Comparison of ENCODE assay signal across 23 cellular contexts in genomic region chr11:125001073-125001764, GRCh38.
"Had no signal": no experiment of that assay in that cellular context is flagged by ENCODE, and none has a peak within 500 bp of the region (broad histone marks: within the 10 kb centered on the region; RNA-seq: fewer than 3 reads in every experiment).

No MANE protein-coding gene starts in this region.

- DNase-seq: activated CD4-positive, alpha-beta T cell treated with anti-CD3 and anti-CD28 coated beads for 36 hours; activated CD4-positive, CD25-positive, alpha-beta regulatory T cell; activated CD8-positive, alpha-beta memory T cell treated with anti-CD3 and anti-CD28 coated beads, Interleukin-2, amount 10 ng/mL, durations not matched to agents 7 days and 5 days; activated CD8-positive, alpha-beta T cell treated with anti-CD3 and anti-CD28 coated beads, Interleukin-2, amount 10 ng/mL, durations not matched to agents 7 days and 5 days; activated naive CD4-positive, alpha-beta T cell; activated T-cell treated with anti-CD3 and anti-CD28 coated beads, Interleukin-2, amount 50 U/mL, for 48 hours; body of pancreas; esophagus squamous epithelium; left cardiac atrium; left ventricle myocardium superior; ovary; stimulated activated CD4-positive, alpha-beta T cell treated with anti-CD3 and anti-CD28 coated beads, Interleukin-4, amount 100 ng/mL, for 24 hours; stimulated activated naive CD8-positive, alpha-beta T cell treated with anti-CD3 and anti-CD28 coated beads, Interleukin-15, amount 100 ng/mL, for 72 hours; substantia nigra had no signal

- ATAC-seq: activated CD4-positive, alpha-beta T cell treated with anti-CD3 and anti-CD28 coated beads for 36 hours; activated CD8-positive, alpha-beta memory T cell treated with anti-CD3 and anti-CD28 coated beads, Interleukin-2, amount 10 ng/mL, durations not matched to agents 7 days and 5 days; activated CD8-positive, alpha-beta T cell treated with anti-CD3 and anti-CD28 coated beads, Interleukin-2, amount 10 ng/mL, durations not matched to agents 7 days and 5 days; activated naive CD4-positive, alpha-beta T cell treated with anti-CD3 and anti-CD28 coated beads, Interleukin-2, amount 50 U/mL, for 72 hours; body of pancreas; gastroesophageal sphincter; left cardiac atrium; left ventricle myocardium superior; sciatic nerve; stimulated activated memory B cell treated with anti-CD40 and anti-IgM and Interleukin-4, amounts not matched to agents 10 μg/mL and 1 μg/mL and 100 μg/mL, for 72 hours; stimulated activated naive CD8-positive, alpha-beta T cell treated with anti-CD3 and anti-CD28 coated beads, Interleukin-15, amount 100 ng/mL, for 72 hours had no signal

- H3K27ac Mint-ChIP-seq: activated CD4-positive, alpha-beta T cell treated with anti-CD3 and anti-CD28 coated beads for 36 hours; activated CD8-positive, alpha-beta memory T cell treated with anti-CD3 and anti-CD28 coated beads, Interleukin-2, amount 10 ng/mL, durations not matched to agents 7 days and 5 days; activated CD8-positive, alpha-beta T cell treated with anti-CD3 and anti-CD28 coated beads, Interleukin-2, amount 10 ng/mL, durations not matched to agents 7 days and 5 days; activated naive CD4-positive, alpha-beta T cell treated with anti-CD3 and anti-CD28 coated beads, Interleukin-2, amount 50 U/mL, for 72 hours; progenitor cell of endocrine pancreas; stimulated activated memory B cell treated with anti-CD40 and anti-IgM and Interleukin-4, amounts not matched to agents 10 μg/mL and 1 μg/mL and 100 μg/mL, for 72 hours; stimulated activated naive CD8-positive, alpha-beta T cell treated with anti-CD3 and anti-CD28 coated beads, Interleukin-15, amount 100 ng/mL, for 72 hours; type B pancreatic cell had no signal

- H3K4me1 Mint-ChIP-seq: activated CD4-positive, alpha-beta T cell treated with anti-CD3 and anti-CD28 coated beads for 36 hours; activated CD8-positive, alpha-beta memory T cell treated with anti-CD3 and anti-CD28 coated beads, Interleukin-2, amount 10 ng/mL, durations not matched to agents 7 days and 5 days; stimulated activated memory B cell treated with anti-CD40 and anti-IgM and Interleukin-4, amounts not matched to agents 10 μg/mL and 1 μg/mL and 100 μg/mL, for 72 hours; stimulated activated naive CD8-positive, alpha-beta T cell treated with anti-CD3 and anti-CD28 coated beads, Interleukin-15, amount 100 ng/mL, for 72 hours had no signal

- H3K4me3 Mint-ChIP-seq: activated CD4-positive, alpha-beta T cell treated with anti-CD3 and anti-CD28 coated beads for 36 hours; activated CD8-positive, alpha-beta memory T cell treated with anti-CD3 and anti-CD28 coated beads, Interleukin-2, amount 10 ng/mL, durations not matched to agents 7 days and 5 days; activated CD8-positive, alpha-beta T cell treated with anti-CD3 and anti-CD28 coated beads, Interleukin-2, amount 10 ng/mL, durations not matched to agents 7 days and 5 days; stimulated activated memory B cell treated with anti-CD40 and anti-IgM and Interleukin-4, amounts not matched to agents 10 μg/mL and 1 μg/mL and 100 μg/mL, for 72 hours; stimulated activated naive CD8-positive, alpha-beta T cell treated with anti-CD3 and anti-CD28 coated beads, Interleukin-15, amount 100 ng/mL, for 72 hours; type B pancreatic cell had no signal

- H3K4me3 ChIP-seq: body of pancreas, esophagus squamous epithelium, gastroesophageal sphincter, hepatocyte, ovary, skin epidermis, vagina had no signal
